In genomic region chr12:4269279-4269991, GRCh38 we compare ENCODE assay signal across 8 cellular contexts. TPM values are rescaled to one million over a fixed set of nuclear protein-coding genes. Genes with fewer than 3 reads are reported as not detected.
A peak's percentile ranks its signal among the peaks of the same experiment; 100 is the strongest.
DNase-seq lines count a peak whose midpoint lies in the region; ATAC-seq and TF ChIP-seq lines count a peak whose summit lies in the region.

No MANE protein-coding gene starts in this region.

- H3K27me3 Mint-ChIP-seq in activated naive CD4-positive, alpha-beta T cell treated with anti-CD3 and anti-CD28 coated beads for 36 hours (ENCODE audit: low read depth) = no peaks in the 10 kb centered on the region

- intact Hi-C loops in activated naive CD4-positive, alpha-beta T cell treated with anti-CD3 and anti-CD28 coated beads for 36 hours (cut with micrococcal nuclease) = loop anchor here (2.0 kb wide), 2 partner anchors 19 to 53 kb away; no protein-coding TSS in a partner anchor
- intact Hi-C loops in heart right ventricle (cut with DNase I) (loop anchor here in 3 of 10 donors (2.0 to 10.0 kb wide), 3 partner anchors 105 to 271 kb away; no protein-coding TSS in a partner anchor), posterior vena cava (cut with DNase I) (no loop called here), transverse colon (cut with DNase I; ENCODE audit: low total_unique reads) (no loop called here)

- H3K4me1 ChIP-seq in heart right ventricle (peaks cover 5 to 50% (median 41%) of the 10 kb centered on the region in 9 donors), transverse colon (peaks cover 6 to 39% (median 34%) of the 10 kb centered on the region in 4 donors)

- in situ Hi-C loops in transverse colon (cut with MboI; ENCODE audit: low pct_ligation_motif_present in 1 of 4, low pct_unique_long_range_greater_than_20kb in 1 of 4, low sequenced_read_pairs in 3 of 4) = no loop called here

- ATAC-seq in heart right ventricle (peak; percentile 8 to 57 (median 46)), GM18517 (IDR thresholded peaks at IDR 0.05; ENCODE audit: unreplicated experiment) (no peak)

- H3K9me3 Mint-ChIP-seq in activated naive CD4-positive, alpha-beta T cell treated with anti-CD3 and anti-CD28 coated beads for 36 hours = no peaks in the 10 kb centered on the region

- H3K4me3 Mint-ChIP-seq in activated naive CD4-positive, alpha-beta T cell treated with anti-CD3 and anti-CD28 coated beads for 36 hours = peak overlapping the region; percentile 99

- POLR2A ChIA-PET in RWPE1 (lab: Yijun Ruan, JAX; ENCODE audit: low non-redundant PET) = no interaction called here

- 1% methylated on average over 55 to 73 of the region's 73 CpGs for WGBS in heart right ventricle, 2 donors
- WGBS in transverse colon (ENCODE audit: low coverage in 1 of 2), 2 donors = 0 to 1% methylated on average over 7 to 58 of the region's 73 CpGs

- peak; percentile 60 for TF ChIP-seq POLR2A in transverse colon (IDR thresholded peaks at IDR 0.05)

- H3K27ac ChIP-seq in RWPE1 (no peak overlapping the region), heart right ventricle (peak overlapping the region; percentile 47 to 98 (median 93)), transverse colon (peak overlapping the region; percentile 92 to 97 (median 95))

- H3K36me3 ChIP-seq in heart right ventricle (no peaks in the 10 kb centered on the region), transverse colon (no peaks in the 10 kb centered on the region)

- CTCF ChIA-PET in RWPE1 (lab: Yijun Ruan, JAX) = interaction anchor here (0.6 to 0.7 kb wide), 2 partner anchors 28 to 463 kb away, joined by 3 to 4 read pairs; no protein-coding TSS in a partner anchor
- CTCF ChIA-PET in activated naive CD4-positive, alpha-beta T cell treated with anti-CD3 and anti-CD28 coated beads for 36 hours (lab: Charles Lee) = interaction anchor here (1.2 to 7.0 kb wide), 5 partner anchors 8 to 306 kb away, joined by 5 to 54 read pairs (median 9); no protein-coding TSS in a partner anchor

- H3K27ac Mint-ChIP-seq in activated naive CD4-positive, alpha-beta T cell treated with anti-CD3 and anti-CD28 coated beads for 36 hours = peak overlapping the region; percentile 99

- no peak for TF ChIP-seq CTCF in RWPE1 (conservative IDR thresholded peaks at IDR 0.05; ENCODE audit: low read depth)
- peak in 7 of 9 donors; percentile 20 to 49 (median 34) for TF ChIP-seq CTCF in heart right ventricle (IDR thresholded peaks at IDR 0.05)
- peak in 3 of 5 experiments; percentile 18 to 43 (median 32) for TF ChIP-seq CTCF in transverse colon (IDR thresholded peaks at IDR 0.05)

- TF ChIP-seq EP300 in transverse colon (IDR thresholded peaks at IDR 0.05; ENCODE audit: low read depth) = no peak

- DNase-seq in CD1c-positive myeloid dendritic cell (ENCODE audit: extremely low spot score) (peak; percentile 96), H4 (ENCODE audit: low spot score) (peak; percentile 62), RWPE1 (ENCODE audit: low spot score) (peak; percentile 54), heart right ventricle (peak; percentile 85 to 94), posterior vena cava (ENCODE audit: low spot score) (peak; percentile 95), transverse colon (peak; percentile 89)
- DNase-seq in activated naive CD4-positive, alpha-beta T cell treated with anti-CD3 and anti-CD28 coated beads for 36 hours = peak; percentile 99

- no peaks in the 10 kb centered on the region for H3K9me3 ChIP-seq in heart right ventricle
- no peaks in the 10 kb centered on the region for H3K9me3 ChIP-seq in transverse colon

- H3K27me3 ChIP-seq in heart right ventricle = peaks cover 0 to 72% (median 5%) of the 10 kb centered on the region in 7 donors
- peaks cover 8% of the 10 kb centered on the region for H3K27me3 ChIP-seq in transverse colon

- H3K4me3 ChIP-seq in heart right ventricle (peak overlapping the region; percentile 44 to 95 (median 86)), transverse colon (peak overlapping the region; percentile 46 to 82 (median 62))

- peaks cover 7% of the 10 kb centered on the region for H3K36me3 Mint-ChIP-seq in activated naive CD4-positive, alpha-beta T cell treated with anti-CD3 and anti-CD28 coated beads for 36 hours (ENCODE audit: low read depth)

- peaks cover 20% of the 10 kb centered on the region for H3K4me1 Mint-ChIP-seq in activated naive CD4-positive, alpha-beta T cell treated with anti-CD3 and anti-CD28 coated beads for 36 hours (ENCODE audit: low read depth)

RNA-seq across cellular contexts. Expression of gene CCND2, which starts 4.1 kb away (rescaled TPM):
- 92.1 and 98.0 TPM in 2 replicates for total RNA-seq in H4 (2014; rRNA removed; shearing (Covaris generic))
- 100 to 1,000 TPM; 486 to 497 TPM for total RNA-seq in activated naive CD4-positive, alpha-beta T cell treated with anti-CD3 and anti-CD28 coated beads for 36 hours
- total RNA-seq in heart right ventricle = 100 to 1,000 TPM; 176 to 515 (median 381) TPM
- 10 to 100 TPM; 27.5 to 28.4 TPM for polyA plus RNA-seq in heart right ventricle
- 100 to 1,000 TPM; 101 to 129 TPM for total RNA-seq in posterior vena cava
- 100 to 1,000 TPM in 1 of 4 donors, 10 to 100 TPM in 3; 32.9 to 132 (median 58.8) TPM for total RNA-seq in transverse colon

RNA-seq across cellular contexts. Expression of gene TIGAR, which starts 51.6 kb away (rescaled TPM):
- 8.0 and 15.4 TPM in 2 replicates for total RNA-seq in H4 (2014; rRNA removed; shearing (Covaris generic))
- total RNA-seq in activated naive CD4-positive, alpha-beta T cell treated with anti-CD3 and anti-CD28 coated beads for 36 hours = 10 to 100 TPM; 10.3 to 12.8 TPM
- total RNA-seq in heart right ventricle (10 to 100 TPM; 10.9 to 15.5 (median 13.7) TPM), posterior vena cava (10 to 100 TPM; 10.3 to 12.1 TPM), transverse colon (10 to 100 TPM in 1 of 4 donors, 1 to 10 TPM in 3; 2.6 to 26.6 (median 4.4) TPM)
- polyA plus RNA-seq in heart right ventricle = 1 to 10 TPM; 3.7 to 5.4 TPM
